20 cellular contexts compared by ENCODE assay signal in the genomic region with DNA sequence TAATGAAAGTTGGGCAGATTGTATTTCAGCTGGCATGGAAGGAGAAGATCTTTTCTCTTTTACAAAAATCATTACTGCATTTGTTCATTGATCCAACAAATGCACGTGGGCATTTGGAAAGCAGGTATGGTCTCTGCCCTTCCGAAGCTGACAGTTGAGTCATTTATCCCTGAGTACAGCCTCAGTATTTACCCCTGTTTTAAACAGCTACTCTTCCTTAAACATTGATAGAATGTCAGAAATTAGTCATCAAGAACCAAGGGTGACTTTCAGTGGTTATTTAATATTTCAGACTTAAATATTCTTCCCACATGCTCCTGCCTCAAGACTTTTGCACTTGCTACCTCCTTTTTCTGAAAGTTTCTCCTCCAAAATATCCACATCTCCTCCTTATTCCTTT.
A peak's percentile ranks its signal among the peaks of the same experiment; 100 is the strongest.
DNase-seq lines count a peak whose midpoint lies in the region; ATAC-seq and TF ChIP-seq lines count a peak whose summit lies in the region.
"Had no signal": no experiment of that assay in that cellular context is flagged by ENCODE, and none has a peak within 500 bp of the region (broad histone marks: within the 10 kb centered on the region; RNA-seq: fewer than 3 reads in every experiment).

No MANE protein-coding gene starts in this region.

- ATAC-seq in GM19452 (IDR thresholded peaks at IDR 0.05; ENCODE audit: unreplicated experiment) (peak; percentile 91), HG02938 (IDR thresholded peaks at IDR 0.05; ENCODE audit: unreplicated experiment) (peak; percentile 96)
- ATAC-seq: Panc1 had no signal

- H3K27me3 Mint-ChIP-seq in Calu3 (ENCODE audit: unreplicated experiment): peaks cover 24% of the 10 kb centered on the region
- H3K27me3 Mint-ChIP-seq: activated CD4-positive, alpha-beta T cell treated with anti-CD3 and anti-CD28 coated beads, Interleukin-2, amount 10 ng/mL, durations not matched to agents 7 days and 5 days had no signal

- no peaks in the 10 kb centered on the region for H3K4me1 Mint-ChIP-seq in Calu3 (ENCODE audit: low read depth, unreplicated experiment)
- H3K4me1 Mint-ChIP-seq: activated CD4-positive, alpha-beta T cell treated with anti-CD3 and anti-CD28 coated beads, Interleukin-2, amount 10 ng/mL, durations not matched to agents 7 days and 5 days had no signal

- CTCF ChIA-PET in Calu3 (lab: Charles Lee): no interaction called here

- no peak overlapping the region for H3K4me3 Mint-ChIP-seq in Calu3 (ENCODE audit: low read depth, unreplicated experiment)
- H3K4me3 Mint-ChIP-seq: activated CD4-positive, alpha-beta T cell treated with anti-CD3 and anti-CD28 coated beads, Interleukin-2, amount 10 ng/mL, durations not matched to agents 7 days and 5 days; T-helper 1 cell treated with Interleukin-12 subunit alpha and Interleukin-12 subunit beta and Interleukin-4 antibody, amounts not matched to agents 30 μg/mL and 1 μg/mL, for 36 hours; type B pancreatic cell had no signal

- H3K27ac Mint-ChIP-seq in Calu3 (ENCODE audit: unreplicated experiment): no peak overlapping the region
- H3K27ac Mint-ChIP-seq: activated T-helper 2 cell treated with anti-CD3 and anti-CD28 coated beads, Interferon-gamma antibody, Interleukin-2, Interleukin-4, amounts not matched to agents 10 μg/mL and 5 μg/mL and 100 μg/mL, durations not matched to agents 14 hours and 24 hours and 36 hours; T-helper 1 cell treated with Interleukin-12 subunit alpha and Interleukin-12 subunit beta and Interleukin-4 antibody, amounts not matched to agents 30 μg/mL and 1 μg/mL, for 36 hours; type B pancreatic cell had no signal

- intact Hi-C loops in Calu3 (cut with micrococcal nuclease; ENCODE audit: unreplicated experiment): no loop called here

- H3K36me3 Mint-ChIP-seq in Calu3 (ENCODE audit: insufficient read depth, unreplicated experiment): no peaks in the 10 kb centered on the region
- H3K36me3 Mint-ChIP-seq: type B pancreatic cell had no signal

- peaks cover under 1% of the 10 kb centered on the region for H3K9me3 Mint-ChIP-seq in Calu3 (ENCODE audit: low read depth, unreplicated experiment)
- H3K9me3 Mint-ChIP-seq: T-helper 1 cell treated with Interleukin-12 subunit alpha and Interleukin-12 subunit beta and Interleukin-4 antibody, amounts not matched to agents 30 μg/mL and 1 μg/mL, for 36 hours; type B pancreatic cell had no signal

- in situ Hi-C loops in GM13976 (cut with MboI; ENCODE audit: low sequenced_read_pairs, unreplicated experiment): no loop called here

- no TSS peak for BruUV-seq in Calu3 (replicated peaks; lab: Mats Ljungman, UMichigan)

- DNase-seq in EH (ENCODE audit: low read depth) (peak; percentile 23), HT1080 (ENCODE audit: low read depth) (peak; percentile 47), Calu3 (no peak), GM13976 (ENCODE audit: low spot score) (no peak), ureter (ENCODE audit: low spot score) (no peak)
- no peak for DNase-seq in NK-92 treated with Interleukin-12 subunit alpha and Interleukin-12 subunit beta, amount 100 ng/mL, for 24 hours (lab: John Stamatoyannopoulos, UW)
- DNase-seq: activated CD4-positive, alpha-beta T cell treated with anti-CD3 and anti-CD28 coated beads, Interleukin-2, amount 10 ng/mL, durations not matched to agents 7 days and 5 days; DMS 273 treated with DMSO at 0.1 percent for 48 hours; dorsolateral prefrontal cortex; foreskin fibroblast; midbrain; NCI-H1092; NCI-H345; ovary had no signal

- no peak for TF ChIP-seq CTCF in Calu3 (IDR thresholded peaks at IDR 0.05; ENCODE audit: unreplicated experiment)
- TF ChIP-seq CTCF in GM13976 (IDR thresholded peaks at IDR 0.05; ENCODE audit: borderline replicate concordance, control extremely low read depth, extremely low read depth, insufficient read depth, missing control alignments): no peak

Comparison
In these comparisons a context has a peak if more than half of its experiments do, and no peak if none do; other contexts are left out.
1. DNase-seq: peak in EH (single experiment) and HT1080 (single experiment); none in Calu3 (single experiment), NK-92 treated with Interleukin-12 subunit alpha and Interleukin-12 subunit beta, amount 100 ng/mL, for 24 hours (single experiment), GM13976 (single experiment) and ureter (single experiment).